In genomic region chr17:31902693-31903092, GRCh38 we compare ENCODE assay signal across 15 cellular contexts. TPM values are rescaled to one million over a fixed set of nuclear protein-coding genes. Genes with fewer than 3 reads are reported as not detected.
DNase-seq lines count a peak whose midpoint lies in the region; ATAC-seq, FAIRE-seq and TF ChIP-seq lines count a peak whose summit lies in the region.
"Had no signal": no experiment of that assay in that cellular context is flagged by ENCODE, and none has a peak within 500 bp of the region (broad histone marks: within the 10 kb centered on the region; RNA-seq: fewer than 3 reads in every experiment).

No MANE protein-coding gene starts in this region.

- CTCF ChIA-PET in CD8-positive, alpha-beta T cell (lab: Charles Lee) = interaction anchor here (0.6 to 1.4 kb wide), 2 partner anchors 14 to 18 kb away, joined by 4 to 5 read pairs; no protein-coding TSS in a partner anchor
- CTCF ChIA-PET in endothelial cell of umbilical vein (lab: Charles Lee) = interaction anchor here (2.0 to 2.7 kb wide), 5 partner anchors 10 to 465 kb away, joined by 7 to 15 read pairs (median 12); no protein-coding TSS in a partner anchor

- in situ Hi-C loops in GM13976 (cut with MboI; ENCODE audit: low sequenced_read_pairs, unreplicated experiment) = no loop called here

- no peaks in the 10 kb centered on the region for H3K9me3 Mint-ChIP-seq in CD8-positive, alpha-beta T cell
- H3K9me3 Mint-ChIP-seq: stimulated activated naive CD8-positive, alpha-beta T cell treated with anti-CD3 and anti-CD28 coated beads, Interleukin-15, Interleukin-2, amounts not matched to agents 100 ng/mL and 50 ng/mL, for 24 hours had no signal

- H3K79me2 ChIP-seq in OCI-LY3 (ENCODE audit: low read length) (peaks cover 33% of the 10 kb centered on the region), endothelial cell of umbilical vein (ENCODE audit: control insufficient read depth, insufficient read depth, low read length) (peaks cover 17% of the 10 kb centered on the region)

- no peak overlapping the region for H3K4me3 ChIP-seq in CD8-positive, alpha-beta T cell (ENCODE audit: low read depth, low read length)
- H3K4me3 ChIP-seq in OCI-LY3 (ENCODE audit: low read length) = peak overlapping the region; percentile 37
- H3K4me3 ChIP-seq in endothelial cell of umbilical vein (replicated peaks in 1 of 3; ENCODE audit: insufficient read depth in 1 of 3, low read depth in 1 of 3, low read length in 3 of 3) = no peak overlapping the region
- no peak overlapping the region for H3K4me3 ChIP-seq in effector memory CD4-positive, alpha-beta T cell (ENCODE audit: insufficient read depth, low read depth, low read length, poor library complexity, severe bottlenecking)

- dilution Hi-C loops in endothelial cell of umbilical vein (cut with MboI; ENCODE audit: extremely low pct_ligation_motif_present, low sequenced_read_pairs) = no loop called here

- no peaks in the 10 kb centered on the region for H3K27me3 Mint-ChIP-seq in CD8-positive, alpha-beta T cell (ENCODE audit: low read depth)
- no peaks in the 10 kb centered on the region for H3K27me3 Mint-ChIP-seq in T-helper 17 cell

- peaks cover 8% of the 10 kb centered on the region for H3K36me3 Mint-ChIP-seq in CD8-positive, alpha-beta T cell
- no peaks in the 10 kb centered on the region for H3K36me3 Mint-ChIP-seq in T-helper 17 cell (ENCODE audit: low read depth)

- peak overlapping the region; percentile 55 for H3K4me2 ChIP-seq in OCI-LY3 (ENCODE audit: low read length)
- no peak overlapping the region for H3K4me2 ChIP-seq in endothelial cell of umbilical vein (ENCODE audit: insufficient read depth, low read length)

- POLR2A ChIA-PET in CD8-positive, alpha-beta T cell (lab: Charles Lee) = no interaction called here
- POLR2A ChIA-PET in endothelial cell of umbilical vein (lab: Charles Lee) = no interaction called here

- no peaks in the 10 kb centered on the region for H3K9me3 ChIP-seq in CD8-positive, alpha-beta T cell (ENCODE audit: low read length)
- H3K9me3 ChIP-seq in OCI-LY3 (ENCODE audit: insufficient read depth, low read length) = no peaks in the 10 kb centered on the region
- no peaks in the 10 kb centered on the region for H3K9me3 ChIP-seq in endothelial cell of umbilical vein (replicated peaks; ENCODE audit: control insufficient read depth, insufficient read depth, low read length)
- H3K9me3 ChIP-seq in T-helper 17 cell (ENCODE audit: control insufficient read depth, low read length, poor library complexity, severe bottlenecking) = no peaks in the 10 kb centered on the region
- no peaks in the 10 kb centered on the region for H3K9me3 ChIP-seq in effector memory CD4-positive, alpha-beta T cell (ENCODE audit: control insufficient read depth, low read length)
- H3K9me3 ChIP-seq: left ventricle myocardium inferior, Peyer's patch, psoas muscle had no signal

- DNase-seq in CD8-positive, alpha-beta T cell = no peak
- DNase-seq in GM13976 (ENCODE audit: low spot score) (peak; percentile 32), endothelial cell of umbilical vein (ENCODE audit: low read depth, low spot score) (no peak), T-helper 17 cell (no peak), MV-4-11 (lab: John Stamatoyannopoulos, UW) (no peak)
- no peak for DNase-seq in effector memory CD4-positive, alpha-beta T cell
- DNase-seq: dermis blood vessel endothelial cell, DMS53, left ventricle myocardium inferior, NCI-H1694, NCI-H510A treated with DMSO at 0.1 percent for 48 hours, Peyer's patch, psoas muscle had no signal

- peaks cover 20% of the 10 kb centered on the region for H3K4me1 Mint-ChIP-seq in CD8-positive, alpha-beta T cell (ENCODE audit: low read depth)
- H3K4me1 Mint-ChIP-seq in T-helper 17 cell = peaks cover 4% of the 10 kb centered on the region

- H3K9me1 ChIP-seq in endothelial cell of umbilical vein (replicated peaks; ENCODE audit: control insufficient read depth, extremely low read depth, insufficient read depth, low read length) = no peaks in the 10 kb centered on the region

- peaks cover 10% of the 10 kb centered on the region for H3K4me1 ChIP-seq in CD8-positive, alpha-beta T cell (ENCODE audit: insufficient read depth, low read length)
- H3K4me1 ChIP-seq in OCI-LY3 (ENCODE audit: low read length) = peaks cover 44% of the 10 kb centered on the region
- peaks cover 5% of the 10 kb centered on the region for H3K4me1 ChIP-seq in endothelial cell of umbilical vein (ENCODE audit: control insufficient read depth, extremely low read depth, insufficient read depth, low read length)
- peaks cover 8% of the 10 kb centered on the region for H3K4me1 ChIP-seq in effector memory CD4-positive, alpha-beta T cell (ENCODE audit: control insufficient read depth, insufficient read depth, low read length, poor library complexity, severe bottlenecking)
- H3K4me1 ChIP-seq: psoas muscle had no signal

- no peak for TF ChIP-seq CTCF in CD8-positive, alpha-beta T cell (IDR thresholded peaks at IDR 0.05)
- TF ChIP-seq CTCF in GM13976 (IDR thresholded peaks at IDR 0.05; ENCODE audit: borderline replicate concordance, control extremely low read depth, extremely low read depth, insufficient read depth, missing control alignments) (no peak), OCI-LY3 (IDR thresholded peaks at IDR 0.05; ENCODE audit: low read depth, low read length) (no peak), endothelial cell of umbilical vein (IDR thresholded peaks at IDR 0.05; ENCODE audit: extremely low read depth in 1 of 2, insufficient read depth in 1 of 2, low read depth in 1 of 2, low read length in 2 of 2) (no peak)

- no peak overlapping the region for H3K27ac ChIP-seq in CD8-positive, alpha-beta T cell (ENCODE audit: low read depth, low read length)
- H3K27ac ChIP-seq in OCI-LY3 (ENCODE audit: low read length) (peak overlapping the region; percentile 79), endothelial cell of umbilical vein (ENCODE audit: insufficient read depth, low read depth, low read length) (no peak overlapping the region)
- H3K27ac ChIP-seq in effector memory CD4-positive, alpha-beta T cell (ENCODE audit: insufficient read depth, low read length, poor library complexity, severe bottlenecking) = no peak overlapping the region
- H3K27ac ChIP-seq: Peyer's patch had no signal

- no TSS peak for BruUV-seq in endothelial cell of umbilical vein (replicated peaks; lab: Mats Ljungman, UMichigan)

- peak overlapping the region; percentile 37 for H3K4me3 Mint-ChIP-seq in CD8-positive, alpha-beta T cell
- no peak overlapping the region for H3K4me3 Mint-ChIP-seq in T-helper 17 cell
- H3K4me3 Mint-ChIP-seq: stimulated activated naive CD8-positive, alpha-beta T cell treated with anti-CD3 and anti-CD28 coated beads, Interleukin-15, Interleukin-2, amounts not matched to agents 100 ng/mL and 50 ng/mL, for 24 hours had no signal

- no peak for TF ChIP-seq POLR2A in endothelial cell of umbilical vein (IDR thresholded peaks at IDR 0.05; ENCODE audit: low read depth, low read length)

- no peak for ATAC-seq in CD8-positive, alpha-beta T cell
- ATAC-seq in T-helper 17 cell = no peak

- H3K9ac ChIP-seq in OCI-LY3 (ENCODE audit: low read length) (peak overlapping the region; percentile 46), endothelial cell of umbilical vein (replicated peaks; ENCODE audit: extremely low read depth, insufficient read depth, low read length) (no peak overlapping the region)

- peaks cover 11% of the 10 kb centered on the region for H3K36me3 ChIP-seq in CD8-positive, alpha-beta T cell (ENCODE audit: insufficient read depth, low read length)
- H3K36me3 ChIP-seq in OCI-LY3 (replicated peaks; ENCODE audit: low read depth, low read length) (peaks cover 7% of the 10 kb centered on the region), endothelial cell of umbilical vein (ENCODE audit: control insufficient read depth in 2 of 2, extremely low read depth in 1 of 2, insufficient read depth in 2 of 2, low read length in 2 of 2) (peaks cover 0 to 6% of the 10 kb centered on the region in 2 experiments)
- H3K36me3 ChIP-seq in effector memory CD4-positive, alpha-beta T cell (ENCODE audit: control insufficient read depth, insufficient read depth, low read length) = peaks cover 16% of the 10 kb centered on the region

- H3K27ac Mint-ChIP-seq in CD8-positive, alpha-beta T cell = no peak overlapping the region
- H3K27ac Mint-ChIP-seq in T-helper 17 cell = no peak overlapping the region
- H3K27ac Mint-ChIP-seq: stimulated activated naive CD8-positive, alpha-beta T cell treated with anti-CD3 and anti-CD28 coated beads, Interleukin-15, Interleukin-2, amounts not matched to agents 100 ng/mL and 50 ng/mL, for 24 hours had no signal

- no peaks in the 10 kb centered on the region for H4K20me1 ChIP-seq in OCI-LY3 (ENCODE audit: insufficient read depth, low read length)
- no peaks in the 10 kb centered on the region for H4K20me1 ChIP-seq in endothelial cell of umbilical vein (replicated peaks; ENCODE audit: control insufficient read depth, extremely low read depth, insufficient read depth, low read length)

- no peaks in the 10 kb centered on the region for H3K27me3 ChIP-seq in CD8-positive, alpha-beta T cell (ENCODE audit: insufficient read depth, low read length)
- peaks cover 15% of the 10 kb centered on the region for H3K27me3 ChIP-seq in OCI-LY3 (ENCODE audit: low read depth, low read length)
- H3K27me3 ChIP-seq in endothelial cell of umbilical vein (ENCODE audit: control insufficient read depth in 2 of 2, insufficient read depth in 2 of 2, low read length in 2 of 2) = peaks cover 3 to 8% of the 10 kb centered on the region in 2 experiments
- no peaks in the 10 kb centered on the region for H3K27me3 ChIP-seq in effector memory CD4-positive, alpha-beta T cell (replicated peaks; ENCODE audit: control insufficient read depth, insufficient read depth, low read length, poor library complexity, severe bottlenecking)
- H3K27me3 ChIP-seq: Peyer's patch had no signal

- H2AFZ ChIP-seq in OCI-LY3 (ENCODE audit: low read depth, low read length) (peak overlapping the region; percentile 45), endothelial cell of umbilical vein (ENCODE audit: low read depth, low read length) (peak overlapping the region; percentile 41)

- intact Hi-C loops in CD8-positive, alpha-beta T cell (cut with DNase I, micrococcal nuclease) = loop anchor here (5.0 kb wide), 2 partner anchors 240 to 975 kb away; partner anchors contain the start of genes MYO1D (in 1 of the 2) and RHOT1 (in 1 of the 2)
- intact Hi-C loops in endothelial cell of umbilical vein (cut with micrococcal nuclease) = no loop called here

- FAIRE-seq in endothelial cell of umbilical vein (lab: Jason Lieb, UNC) = no peak

RNA-seq across cellular contexts. Expression of gene UTP6, which starts 1.2 kb away (rescaled TPM):
- total RNA-seq in CD8-positive, alpha-beta T cell = 10 to 100 TPM; 27.3 to 27.4 TPM
- total RNA-seq in endothelial cell of umbilical vein = 68.9 and 77.7 TPM in 2 replicates
- polyA plus RNA-seq in endothelial cell of umbilical vein = 6.5 and 9.4 TPM in 2 replicates
- 14.3 and 14.9 TPM in 2 replicates for polyA plus RNA-seq in endothelial cell of umbilical vein (2011; cell fraction: cytosol; rRNA removed)
- polyA plus RNA-seq in endothelial cell of umbilical vein (2011; cell fraction: nucleus; rRNA removed) = 46.1 and 60.5 TPM in 2 replicates
- 71.3 and 93.8 TPM in 2 replicates for polyA plus RNA-seq in endothelial cell of umbilical vein (2012)
- polyA minus RNA-seq in endothelial cell of umbilical vein = 15.0 and 16.8 TPM in 2 replicates
- 19.9 TPM for polyA minus RNA-seq in endothelial cell of umbilical vein (2011; cell fraction: cytosol; rRNA and poly(A)+ RNA removed)
- 12.8 and 16.6 TPM in 2 replicates for polyA minus RNA-seq in endothelial cell of umbilical vein (2011; cell fraction: nucleus; rRNA and poly(A)+ RNA removed)
- total RNA-seq in T-helper 17 cell = 10 to 100 TPM; 35.6 to 37.0 TPM

RNA-seq across cellular contexts. Expression of gene SUZ12, which starts 34.1 kb away (rescaled TPM):
- total RNA-seq in CD8-positive, alpha-beta T cell = 10 to 100 TPM; 31.4 to 31.9 TPM
- total RNA-seq in endothelial cell of umbilical vein (30.8 and 30.9 TPM in 2 replicates), T-helper 17 cell (10 to 100 TPM; 28.3 to 29.3 TPM)
- polyA plus RNA-seq in endothelial cell of umbilical vein = 5.7 and 7.8 TPM in 2 replicates
- polyA plus RNA-seq in endothelial cell of umbilical vein (2011; cell fraction: cytosol; rRNA removed) = 10.9 and 11.4 TPM in 2 replicates
- polyA plus RNA-seq in endothelial cell of umbilical vein (2011; cell fraction: nucleus; rRNA removed) = 19.3 and 27.1 TPM in 2 replicates
- polyA plus RNA-seq in endothelial cell of umbilical vein (2012) = 17.1 and 24.9 TPM in 2 replicates
- 8.2 and 9.0 TPM in 2 replicates for polyA minus RNA-seq in endothelial cell of umbilical vein
- polyA minus RNA-seq in endothelial cell of umbilical vein (2011; cell fraction: cytosol; rRNA and poly(A)+ RNA removed) = 29.9 TPM
- polyA minus RNA-seq in endothelial cell of umbilical vein (2011; cell fraction: nucleus; rRNA and poly(A)+ RNA removed) = 10.8 and 15.6 TPM in 2 replicates

RNA-seq across cellular contexts. Expression of gene COPRS, which starts 43.6 kb away (rescaled TPM):
- total RNA-seq in CD8-positive, alpha-beta T cell = 1 to 10 TPM; 2.4 to 2.6 TPM
- 48.0 and 48.8 TPM in 2 replicates for total RNA-seq in endothelial cell of umbilical vein
- polyA plus RNA-seq in endothelial cell of umbilical vein = 41.3 and 43.1 TPM in 2 replicates
- polyA plus RNA-seq in endothelial cell of umbilical vein (2011; cell fraction: cytosol; rRNA removed) = 41.4 and 42.2 TPM in 2 replicates
- 16.8 and 18.7 TPM in 2 replicates for polyA plus RNA-seq in endothelial cell of umbilical vein (2011; cell fraction: nucleus; rRNA removed)
- 61.2 and 72.5 TPM in 2 replicates for polyA plus RNA-seq in endothelial cell of umbilical vein (2012)
- polyA minus RNA-seq in endothelial cell of umbilical vein = 23.3 and 24.1 TPM in 2 replicates
- polyA minus RNA-seq in endothelial cell of umbilical vein (2011; cell fraction: cytosol; rRNA and poly(A)+ RNA removed) = 30.9 TPM
- polyA minus RNA-seq in endothelial cell of umbilical vein (2011; cell fraction: nucleus; rRNA and poly(A)+ RNA removed) = 5.1 and 7.0 TPM in 2 replicates
- 1 to 10 TPM; 3.2 to 3.5 TPM for total RNA-seq in T-helper 17 cell

Comparison
In these comparisons a context has a peak if more than half of its experiments do, and no peak if none do; other contexts are left out.
1. RNA of gene COPRS, which starts 43.6 kb away (total RNA-seq): 48.0 to 48.8 TPM in endothelial cell of umbilical vein; 3.2 to 3.5 TPM in T-helper 17 cell and 2.4 to 2.6 TPM in CD8-positive, alpha-beta T cell; every median in the first group is over 10 times any median in the second.